28 cellular contexts compared by ENCODE assay signal in genomic region chr5:36523450-36523849, GRCh38.
"Had no signal": no experiment of that assay in that cellular context is flagged by ENCODE, and none has a peak within 500 bp of the region (broad histone marks: within the 10 kb centered on the region; RNA-seq: fewer than 3 reads in every experiment).

No MANE protein-coding gene starts in this region.

- H3K4me1 Mint-ChIP-seq: activated B cell treated with CpG ODN at 0.5 μM for 24 hours; activated CD4-positive, alpha-beta memory T cell treated with anti-CD3 and anti-CD28 coated beads, Interleukin-2, amount 10 ng/mL, durations not matched to agents 7 days and 5 days; activated T-helper 17 cell treated with anti-CD3 and anti-CD28 coated beads, Interleukin-2, amount 50 U/mL, for 72 hours had no signal

- H3K9me3 ChIP-seq: esophagus muscularis mucosa, gastrocnemius medialis had no signal

- H3K36me3 ChIP-seq: esophagus muscularis mucosa, gastrocnemius medialis, WERI-Rb-1 had no signal

- H3K36me3 Mint-ChIP-seq: activated naive CD8-positive, alpha-beta T cell had no signal

- H3K9me3 Mint-ChIP-seq: activated CD4-positive, alpha-beta memory T cell treated with anti-CD3 and anti-CD28 coated beads, Interleukin-2, amount 10 ng/mL, durations not matched to agents 7 days and 5 days; activated T-cell treated with anti-CD3 and anti-CD28 coated beads, Interleukin-2, amount 50 U/mL, for 24 hours; T-helper 1 cell treated with Interleukin-12 subunit alpha and Interleukin-12 subunit beta and Interleukin-4 antibody, amounts not matched to agents 30 μg/mL and 1 μg/mL, for 36 hours; T-helper 2 cell treated with Interferon-gamma antibody and Interleukin-4, amounts not matched to agents 5 μg/mL and 100 μg/mL, for 36 hours had no signal

- H3K27me3 Mint-ChIP-seq: activated naive CD8-positive, alpha-beta T cell; activated T-helper 17 cell treated with anti-CD3 and anti-CD28 coated beads, Interleukin-2, amount 50 U/mL, for 72 hours had no signal

- DNase-seq: activated B cell treated with CpG ODN at 0.5 μM for 24 hours; activated CD4-positive, alpha-beta memory T cell treated with anti-CD3 and anti-CD28 coated beads, Interleukin-2, amount 10 ng/mL, durations not matched to agents 7 days and 5 days; activated CD4-positive, alpha-beta T cell treated with anti-CD3 and anti-CD28 coated beads for 48 hours; activated CD8-positive, alpha-beta memory T cell treated with anti-CD3 and anti-CD28 coated beads, Interleukin-2, amount 50 U/mL, for 48 hours; activated effector memory CD4-positive, alpha-beta T cell treated with Interleukin-2 at 50 U/mL for 16 hours; activated gamma-delta T cell treated with Interleukin-2 at 50 U/mL for 16 hours; activated naive CD4-positive, alpha-beta T cell treated with anti-CD3 and anti-CD28 coated beads, Interleukin-2, amount 50 U/mL, for 16 hours; activated naive CD4-positive, alpha-beta T cell treated with Interleukin-2 at 50 U/mL for 16 hours; activated T-cell treated with anti-CD3 and anti-CD28 coated beads for 4 hours; activated T-cell treated with anti-CD3 and anti-CD28 coated beads, Interleukin-2, amount 50 U/mL, for 24 hours; amniotic stem cell; cortex of kidney; dermis blood vessel endothelial cell; effector CD4-positive, alpha-beta T cell; effector memory CD8-positive, alpha-beta T cell; erythroblast; foreskin keratinocyte; gastrocnemius medialis; T1000; WERI-Rb-1 had no signal

- H3K27ac ChIP-seq: esophagus muscularis mucosa, foreskin keratinocyte, gastrocnemius medialis, WERI-Rb-1 had no signal

- H3K4me3 ChIP-seq: esophagus muscularis mucosa, gastrocnemius medialis had no signal

- H3K4me3 Mint-ChIP-seq: activated B cell treated with CpG ODN at 0.5 μM for 24 hours; activated CD4-positive, alpha-beta memory T cell treated with anti-CD3 and anti-CD28 coated beads, Interleukin-2, amount 10 ng/mL, durations not matched to agents 7 days and 5 days; activated naive CD8-positive, alpha-beta T cell; activated T-cell treated with anti-CD3 and anti-CD28 coated beads, Interleukin-2, amount 50 U/mL, for 24 hours; activated T-helper 17 cell treated with anti-CD3 and anti-CD28 coated beads, Interleukin-2, amount 50 U/mL, for 72 hours; effector memory CD8-positive, alpha-beta T cell; T-helper 1 cell treated with Interleukin-12 subunit alpha and Interleukin-12 subunit beta and Interleukin-4 antibody, amounts not matched to agents 30 μg/mL and 1 μg/mL, for 36 hours; T-helper 2 cell treated with Interferon-gamma antibody and Interleukin-4, amounts not matched to agents 5 μg/mL and 100 μg/mL, for 36 hours had no signal

- H3K27ac Mint-ChIP-seq: activated B cell treated with CpG ODN at 0.5 μM for 24 hours; activated CD4-positive, alpha-beta memory T cell treated with anti-CD3 and anti-CD28 coated beads, Interleukin-2, amount 10 ng/mL, durations not matched to agents 7 days and 5 days; activated naive CD8-positive, alpha-beta T cell; activated T-cell treated with anti-CD3 and anti-CD28 coated beads, Interleukin-2, amount 50 U/mL, for 24 hours; activated T-helper 17 cell treated with anti-CD3 and anti-CD28 coated beads, Interleukin-2, amount 50 U/mL, for 72 hours; effector memory CD8-positive, alpha-beta T cell; T-helper 1 cell treated with Interleukin-12 subunit alpha and Interleukin-12 subunit beta and Interleukin-4 antibody, amounts not matched to agents 30 μg/mL and 1 μg/mL, for 36 hours; T-helper 2 cell treated with Interferon-gamma antibody and Interleukin-4, amounts not matched to agents 5 μg/mL and 100 μg/mL, for 36 hours had no signal

- FAIRE-seq: astrocyte, colon had no signal

- ATAC-seq: activated CD4-positive, CD25-positive, alpha-beta regulatory T cell treated with anti-CD3 and anti-CD28 coated beads, Interleukin-2, amount 50 U/mL, for 24 hours; activated T-helper 17 cell treated with anti-CD3 and anti-CD28 coated beads, Interleukin-2, amount 50 U/mL, for 72 hours; effector memory CD8-positive, alpha-beta T cell; foreskin keratinocyte; gastrocnemius medialis had no signal

- H3K27me3 ChIP-seq: esophagus muscularis mucosa, foreskin keratinocyte, gastrocnemius medialis had no signal
